8 cellular contexts compared by ENCODE assay signal in genomic region chr11:44894217-44894617, GRCh38. TPM values are rescaled to one million over a fixed set of nuclear protein-coding genes. Genes with fewer than 3 reads are reported as not detected.
A peak's percentile ranks its signal among the peaks of the same experiment; 100 is the strongest.
DNase-seq lines count a peak whose midpoint lies in the region; ATAC-seq, FAIRE-seq and TF ChIP-seq lines count a peak whose summit lies in the region.

No MANE protein-coding gene starts in this region.

- H3K4me3 ChIP-seq in IMR-90 (ENCODE audit: insufficient read depth, low read depth, low read length) (no peak overlapping the region), psoas muscle (no peak overlapping the region)

- TF ChIP-seq CTCF in IMR-90 (conservative IDR thresholded peaks at IDR 0.05; ENCODE audit: low read depth, low read length) (peak; percentile 99), psoas muscle (IDR thresholded peaks at IDR 0.05) (peak; percentile 68)

- peak; percentile 100 for TF ChIP-seq RAD21 in IMR-90 (IDR thresholded peaks at IDR 0.05; ENCODE audit: low read length)

- no peak overlapping the region for H2BK5ac ChIP-seq in IMR-90 (ENCODE audit: low read depth, low read length, poor library complexity, severe bottlenecking)

- no peak overlapping the region for H4K8ac ChIP-seq in IMR-90 (ENCODE audit: low read depth in 2 of 2, low read length in 2 of 2)

- no peak overlapping the region for H4K91ac ChIP-seq in IMR-90 (ENCODE audit: insufficient read depth, low read depth, low read length)

- H3K36me3 ChIP-seq in IMR-90 (ENCODE audit: control insufficient read depth, insufficient read depth, low read length) (no peaks in the 10 kb centered on the region), psoas muscle (ENCODE audit: insufficient read depth in 1 of 2, low read depth in 1 of 2) (no peaks in the 10 kb centered on the region)

- in situ Hi-C loops in IMR-90 (cut with MboI; ENCODE audit: low sequenced_read_pairs) = loop anchor here (5.0 kb wide), 2 partner anchors 167 to 272 kb away; partner anchors contain the start of gene TSPAN18

- H3K27me3 ChIP-seq in IMR-90 (ENCODE audit: control insufficient read depth, insufficient read depth, low read length) = peaks cover 17% of the 10 kb centered on the region
- H3K27me3 ChIP-seq in psoas muscle (ENCODE audit: insufficient read depth in 3 of 3, low read length in 2 of 3) = peaks cover 0 to 35% (median 2%) of the 10 kb centered on the region in 3 donors

- CTCF ChIA-PET in IMR-90 (lab: Yijun Ruan, JAX) = interaction anchor here (0.7 to 0.8 kb wide), 2 partner anchors 8 to 17 kb away, joined by 3 to 4 read pairs; no protein-coding TSS in a partner anchor

- H3K4me2 ChIP-seq in IMR-90 (ENCODE audit: low read depth, low read length) = no peak overlapping the region

- intact Hi-C loops in IMR-90 (cut with micrococcal nuclease) = loop anchor here (1.0 to 2.0 kb wide), 4 partner anchors 166 to 337 kb away; no protein-coding TSS in a partner anchor
- intact Hi-C loops in psoas muscle (cut with DNase I) = loop anchor here in 1 of 2 donors (1.0 to 5.0 kb wide), 2 partner anchors 167 to 272 kb away; no protein-coding TSS in a partner anchor

- H3K9me3 ChIP-seq in IMR-90 (ENCODE audit: control insufficient read depth, insufficient read depth, low read length) = peaks cover 6% of the 10 kb centered on the region; the same call in 1 of the 2 replicates
- H3K9me3 ChIP-seq in psoas muscle = no peaks in the 10 kb centered on the region

- H3K4ac ChIP-seq in IMR-90 (ENCODE audit: low read depth, low read length) = no peak overlapping the region

- BruUV-seq in IMR-90 (replicated peaks; lab: Mats Ljungman, UMichigan) = no TSS peak

- H2BK120ac ChIP-seq in IMR-90 (ENCODE audit: low read depth, low read length) = no peak overlapping the region

- no peak for FAIRE-seq in urothelium cell line (lab: Jason Lieb, UNC)

- H3K14ac ChIP-seq in IMR-90 (replicated peaks; ENCODE audit: low read depth, low read length) = no peak overlapping the region

- peak overlapping the region; percentile 36 for H2AFZ ChIP-seq in IMR-90 (replicated peaks; ENCODE audit: low read length, poor library complexity)

- H2BK15ac ChIP-seq in IMR-90 (ENCODE audit: low read depth, low read length) = no peak overlapping the region

- H2AK9ac ChIP-seq in IMR-90 (replicated peaks; ENCODE audit: low read depth, low read length, poor library complexity) = no peak overlapping the region

- DNase-seq in GDM1 (lab: John Stamatoyannopoulos, UW) = peak; percentile 52
- peak; percentile 66 for DNase-seq in IMR-90
- DNase-seq in SHP77 (lab: John Stamatoyannopoulos, UW) = peak; percentile 42 to 50
- peak; percentile 30 for DNase-seq in activated gamma-delta T cell treated with anti-CD3 and anti-CD28 coated beads, Interleukin-2, amount 50 U/mL, for 16 hours (ENCODE audit: low read depth)
- DNase-seq in globus pallidus (ENCODE audit: low spot score) = peak; percentile 77
- DNase-seq in psoas muscle = peak; percentile 65 to 69
- peak; percentile 80 for DNase-seq in urothelium cell line (ENCODE audit: low spot score)

- H4K5ac ChIP-seq in IMR-90 (ENCODE audit: low read depth, low read length) = no peak overlapping the region

- H3K18ac ChIP-seq in IMR-90 (ENCODE audit: low read depth, low read length) = no peak overlapping the region

- no peak overlapping the region for H3K9ac ChIP-seq in IMR-90 (ENCODE audit: low read depth, low read length)

- 68% methylated on average over 3 of the region's 13 CpGs; no CpG with 5 or more reads in 1 of the 2 experiments for WGBS in IMR-90 (ENCODE audit: extremely low coverage in 2 of 2, insufficient read length in 1 of 2), 2 experiments
- 19 to 25% (median 22%) methylated on average over 13 of the region's 13 CpGs for WGBS in psoas muscle, 3 donors

- no peak overlapping the region for H2AK5ac ChIP-seq in IMR-90 (ENCODE audit: low read depth, low read length)

- peaks cover 2% of the 10 kb centered on the region; the same call in 1 of the 2 replicates for H3K4me1 ChIP-seq in IMR-90 (ENCODE audit: control insufficient read depth, insufficient read depth, low read length)
- H3K4me1 ChIP-seq in psoas muscle = peaks cover 8% of the 10 kb centered on the region

- H3K27ac ChIP-seq in IMR-90 (ENCODE audit: insufficient read depth, low read length) = no peak overlapping the region
- no peak overlapping the region for H3K27ac ChIP-seq in psoas muscle

- TF ChIP-seq POLR2A in IMR-90 (IDR thresholded peaks at IDR 0.05; ENCODE audit: low read depth, low read length) = peak; percentile 66

- POLR2A ChIA-PET in IMR-90 (lab: Charles Lee; ENCODE audit: unreplicated experiment) = no interaction called here

- H3K56ac ChIP-seq in IMR-90 (ENCODE audit: extremely low read depth, insufficient read depth, low read length) = no peak overlapping the region

- H3K79me1 ChIP-seq in IMR-90 (ENCODE audit: low read depth in 1 of 2, low read length in 2 of 2) = no peaks in the 10 kb centered on the region

- no peak overlapping the region for H3K23ac ChIP-seq in IMR-90 (ENCODE audit: low read depth, low read length)

- H2BK20ac ChIP-seq in IMR-90 (ENCODE audit: low read depth, low read length) = no peak overlapping the region

- H3K9me1 ChIP-seq in IMR-90 (ENCODE audit: insufficient read depth, low read length) = no peaks in the 10 kb centered on the region

- dilution Hi-C loops in IMR-90 (cut with HindIII; ENCODE audit: low sequenced_read_pairs, unreplicated experiment) = loop anchor here (25.0 kb wide), 1 partner anchor 132 kb away; no protein-coding TSS in a partner anchor

- ATAC-seq in IMR-90 (ENCODE audit: low read depth) = peak; percentile 97
- peak; percentile 67 to 87 (median 80) for ATAC-seq in psoas muscle
- ATAC-seq in GM19455 (IDR thresholded peaks at IDR 0.05; ENCODE audit: unreplicated experiment) = no peak

- H4K20me1 ChIP-seq in IMR-90 (ENCODE audit: insufficient read depth, low read length) = no peaks in the 10 kb centered on the region

TF ChIP-seq in IMR-90, 13 proteins besides CTCF, POLR2A, EP300 and RAD21:
- TF ChIP-seq RFX5 (IDR thresholded peaks at IDR 0.05; ENCODE audit: low read depth, low read length) (no peak), RCOR1 (IDR thresholded peaks at IDR 0.05; ENCODE audit: insufficient replicate concordance, low read length) (no peak), SMC3 (IDR thresholded peaks at IDR 0.05; ENCODE audit: low read depth, low read length) (peak; percentile 99), BHLHE40 (IDR thresholded peaks at IDR 0.05; ENCODE audit: low read depth, low read length) (0 out of 2 replicates have a peak, but pooled peaks have one; percentile 27), MAZ (IDR thresholded peaks at IDR 0.05; ENCODE audit: borderline replicate concordance, low read depth, low read length) (peak; percentile 81), NFE2L2 (IDR thresholded peaks at IDR 0.05; ENCODE audit: low read depth, low read length) (no peak)
TF ChIP-seq in IMR-90: peak in this region for 3.

RNA-seq across cellular contexts. Expression of gene TP53I11, which starts 56.5 kb away (rescaled TPM):
- total RNA-seq in IMR-90 (2012; rRNA removed) (3.9 TPM in 2 replicates), psoas muscle (10 to 100 TPM in 3 of 4 donors, 1 to 10 TPM in 1; 8.3 to 16.5 (median 15.0) TPM)
- polyA plus RNA-seq in IMR-90 (2012; rRNA removed) (18.4 and 22.0 TPM in 2 replicates), psoas muscle (1 to 10 TPM; 4.8 to 8.2 (median 4.9) TPM)
- 11.2 and 20.9 TPM in 2 replicates for polyA plus RNA-seq in IMR-90 (2012; cell fraction: cytosol; rRNA removed)
- 20.9 and 25.0 TPM in 2 replicates for polyA plus RNA-seq in IMR-90 (2012; cell fraction: nucleus; rRNA removed; ENCODE audit: low replicate concordance)

Comparison
In these comparisons a context has a peak if more than half of its experiments do, and no peak if none do; other contexts are left out.
1. DNase-seq: peak in every context shown above with its lines; median percentile 80 in urothelium cell line; 77 in globus pallidus; 67 in psoas muscle; 66 in IMR-90; 52 in GDM1; 46 in SHP77; 30 in activated gamma-delta T cell treated with anti-CD3 and anti-CD28 coated beads, Interleukin-2, amount 50 U/mL, for 16 hours.